Comparison of ENCODE assay signal across 15 cellular contexts in the genomic region with DNA sequence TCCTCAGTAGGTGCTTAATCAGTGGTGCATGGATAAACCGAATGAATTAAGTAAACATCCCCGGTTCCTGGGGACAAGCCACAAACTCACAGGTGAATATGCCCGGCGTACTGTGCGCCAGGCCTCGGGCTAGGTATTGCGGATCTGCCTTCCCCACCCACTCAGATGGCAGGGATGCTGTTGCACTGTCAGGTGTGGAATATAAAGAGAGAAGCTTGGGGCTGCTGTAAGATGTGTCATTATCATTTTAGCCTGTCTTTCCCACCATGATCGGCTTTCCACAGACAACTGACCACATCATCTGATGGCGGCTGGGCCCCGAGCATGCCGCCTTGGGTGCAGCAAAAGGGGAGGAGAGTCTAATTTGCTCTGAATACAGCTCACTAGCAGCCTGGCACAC.
"Had no signal": no experiment of that assay in that cellular context is flagged by ENCODE, and none has a peak within 500 bp of the region (broad histone marks: within the 10 kb centered on the region; RNA-seq: fewer than 3 reads in every experiment).

No MANE protein-coding gene starts in this region.

- H3K27ac Mint-ChIP-seq: activated CD4-positive, alpha-beta memory T cell treated with anti-CD3 and anti-CD28 coated beads, Interleukin-2, amount 10 ng/mL, durations not matched to agents 7 days and 5 days; activated CD4-positive, alpha-beta T cell treated with anti-CD3 and anti-CD28 coated beads for 36 hours; natural killer cell treated with Interleukin-12 subunit alpha and Interleukin-12 subunit beta and Interleukin-15 and Interleukin-18, amount 100 ng/mL, for 72 hours had no signal

- H3K36me3 ChIP-seq: esophagus squamous epithelium, prostate gland, tibial nerve had no signal

- H3K4me3 Mint-ChIP-seq: activated CD4-positive, alpha-beta memory T cell treated with anti-CD3 and anti-CD28 coated beads, Interleukin-2, amount 10 ng/mL, durations not matched to agents 7 days and 5 days; activated CD4-positive, alpha-beta T cell treated with anti-CD3 and anti-CD28 coated beads for 36 hours; natural killer cell treated with Interleukin-12 subunit alpha and Interleukin-12 subunit beta and Interleukin-15 and Interleukin-18, amount 100 ng/mL, for 72 hours had no signal

- H3K4me1 ChIP-seq: prostate gland had no signal

- DNase-seq: activated CD4-positive, alpha-beta memory T cell treated with anti-CD3 and anti-CD28 coated beads, Interleukin-2, amount 10 ng/mL, durations not matched to agents 7 days and 5 days; activated CD4-positive, alpha-beta T cell treated with anti-CD3 and anti-CD28 coated beads for 36 hours; activated naive CD4-positive, alpha-beta T cell; esophagus squamous epithelium; hippocampal formation; kidney glomerular epithelial cell; mesendoderm; nucleus accumbens; right cardiac atrium had no signal

- H3K36me3 Mint-ChIP-seq: natural killer cell treated with Interleukin-12 subunit alpha and Interleukin-12 subunit beta and Interleukin-15 and Interleukin-18, amount 100 ng/mL, for 72 hours had no signal

- H3K27me3 ChIP-seq: tibial nerve had no signal

- H3K4me2 ChIP-seq: smooth muscle cell had no signal

- ATAC-seq: activated CD4-positive, alpha-beta T cell treated with anti-CD3 and anti-CD28 coated beads for 36 hours; natural killer cell treated with Interleukin-12 subunit alpha and Interleukin-12 subunit beta and Interleukin-15 and Interleukin-18, amount 100 ng/mL, for 72 hours; right cardiac atrium; SK-N-SH treated with all-trans-retinoic acid at 6 μM for 48 hours had no signal

- H3K9me3 Mint-ChIP-seq: activated CD4-positive, alpha-beta memory T cell treated with anti-CD3 and anti-CD28 coated beads, Interleukin-2, amount 10 ng/mL, durations not matched to agents 7 days and 5 days; natural killer cell treated with Interleukin-12 subunit alpha and Interleukin-12 subunit beta and Interleukin-15 and Interleukin-18, amount 100 ng/mL, for 72 hours had no signal

- H3K4me3 ChIP-seq: esophagus squamous epithelium, prostate gland, smooth muscle cell, tibial nerve had no signal

- FAIRE-seq: colon had no signal

- H3K9me3 ChIP-seq: esophagus squamous epithelium, prostate gland, tibial nerve had no signal

- H3K27me3 Mint-ChIP-seq: activated CD4-positive, alpha-beta memory T cell treated with anti-CD3 and anti-CD28 coated beads, Interleukin-2, amount 10 ng/mL, durations not matched to agents 7 days and 5 days; activated CD4-positive, alpha-beta T cell treated with anti-CD3 and anti-CD28 coated beads for 36 hours; natural killer cell treated with Interleukin-12 subunit alpha and Interleukin-12 subunit beta and Interleukin-15 and Interleukin-18, amount 100 ng/mL, for 72 hours had no signal

- H3K27ac ChIP-seq: esophagus squamous epithelium, prostate gland, tibial nerve had no signal
